Comparison of ENCODE assay signal across 17 cellular contexts in the genomic region with DNA sequence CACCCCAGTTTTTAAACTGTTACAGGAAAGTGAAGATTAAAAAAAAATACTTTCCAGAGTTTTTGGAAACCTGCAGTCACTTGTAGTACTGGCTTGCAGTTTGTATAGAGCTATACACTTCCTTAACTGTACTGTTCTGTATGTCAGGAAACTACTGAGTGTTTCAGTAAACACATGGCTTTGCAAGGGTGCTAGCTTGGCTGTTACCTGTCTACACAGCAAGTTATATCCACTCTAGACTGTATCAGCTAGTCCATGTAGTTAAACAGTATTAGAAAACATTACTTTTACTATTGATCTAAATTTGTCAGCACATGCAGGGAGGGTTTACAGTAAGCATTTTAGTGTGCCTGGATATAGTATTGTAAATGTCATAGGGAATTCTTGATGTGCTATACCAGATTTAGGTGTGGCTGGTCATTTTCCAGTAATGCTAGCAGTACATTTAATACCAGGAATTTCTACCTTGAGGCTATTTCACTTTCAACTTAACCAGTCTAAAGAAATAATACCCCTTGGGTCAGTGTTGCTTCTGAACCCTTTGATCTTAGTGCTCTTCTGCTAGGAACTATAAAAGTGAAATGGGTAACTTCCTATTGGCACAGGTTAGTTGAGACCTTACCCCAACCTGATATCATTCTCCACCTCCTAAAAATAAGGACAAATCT.
A peak's percentile ranks its signal among the peaks of the same experiment; 100 is the strongest.
DNase-seq lines count a peak whose midpoint lies in the region; FAIRE-seq and TF ChIP-seq lines count a peak whose summit lies in the region.
"Had no signal": no experiment of that assay in that cellular context is flagged by ENCODE, and none has a peak within 500 bp of the region (broad histone marks: within the 10 kb centered on the region; RNA-seq: fewer than 3 reads in every experiment).

No MANE protein-coding gene starts in this region.

- no peaks in the 10 kb centered on the region for H4K20me1 ChIP-seq in endothelial cell of umbilical vein (replicated peaks; ENCODE audit: control insufficient read depth, extremely low read depth, insufficient read depth, low read length)

- H3K4me2 ChIP-seq in endothelial cell of umbilical vein (ENCODE audit: insufficient read depth, low read length), result no peak overlapping the region

- H3K9me3 ChIP-seq in endothelial cell of umbilical vein (replicated peaks; ENCODE audit: control insufficient read depth, insufficient read depth, low read length) (no peaks in the 10 kb centered on the region), WERI-Rb-1 (ENCODE audit: severe bottlenecking) (no peaks in the 10 kb centered on the region)
- H3K9me3 ChIP-seq: thoracic aorta had no signal

- peaks cover 2% of the 10 kb centered on the region for H3K9me1 ChIP-seq in endothelial cell of umbilical vein (replicated peaks; ENCODE audit: control insufficient read depth, extremely low read depth, insufficient read depth, low read length)

- POLR2A ChIA-PET in endothelial cell of umbilical vein (lab: Charles Lee), result no interaction called here

- DNase-seq in NCI-H1436 treated with DMSO at 0.1 percent for 48 hours (lab: John Stamatoyannopoulos, UW), result peak; percentile 12
- DNase-seq in NCI-H1436 (lab: John Stamatoyannopoulos, UW), result no peak
- peak; percentile 38 for DNase-seq in NCI-H748 treated with DMSO at 0.1 percent for 48 hours (lab: John Stamatoyannopoulos, UW)
- peak; percentile 37 for DNase-seq in endothelial cell of umbilical vein (ENCODE audit: low read depth, low spot score)
- DNase-seq in progenitor cell of endocrine pancreas (ENCODE audit: low spot score, unreplicated experiment), result no peak
- DNase-seq in A172 (ENCODE audit: low spot score), result no peak
- DNase-seq in SW 1271 (lab: John Stamatoyannopoulos, UW), result no peak
- DNase-seq in WERI-Rb-1, result no peak
- DNase-seq: 8988T; CD4-positive, CD25-positive, alpha-beta regulatory T cell; Karpas-422; naive thymus-derived CD8-positive, alpha-beta T cell; stimulated activated CD4-positive, alpha-beta T cell treated with anti-CD3 and anti-CD28 coated beads, Interleukin-2, amount 100 ng/mL, for 48 hours had no signal

- peak overlapping the region; percentile 90 for H3K27ac Mint-ChIP-seq in progenitor cell of endocrine pancreas
- H3K27ac Mint-ChIP-seq: CD4-positive, CD25-positive, alpha-beta regulatory T cell; naive thymus-derived CD8-positive, alpha-beta T cell; T-helper 1 cell treated with Interleukin-12 subunit alpha and Interleukin-12 subunit beta and Interleukin-4 antibody, amounts not matched to agents 30 μg/mL and 1 μg/mL, for 36 hours had no signal

- no TSS peak for BruUV-seq in endothelial cell of umbilical vein (replicated peaks; lab: Mats Ljungman, UMichigan)

- H3K9me3 Mint-ChIP-seq in progenitor cell of endocrine pancreas (ENCODE audit: low read depth), result no peaks in the 10 kb centered on the region
- H3K9me3 Mint-ChIP-seq: T-helper 1 cell treated with Interleukin-12 subunit alpha and Interleukin-12 subunit beta and Interleukin-4 antibody, amounts not matched to agents 30 μg/mL and 1 μg/mL, for 36 hours had no signal

- no peak for FAIRE-seq in endothelial cell of umbilical vein (lab: Jason Lieb, UNC)

- H3K36me3 Mint-ChIP-seq in progenitor cell of endocrine pancreas (ENCODE audit: insufficient read depth), result no peaks in the 10 kb centered on the region
- H3K36me3 Mint-ChIP-seq: CD4-positive, CD25-positive, alpha-beta regulatory T cell; naive thymus-derived CD8-positive, alpha-beta T cell had no signal

- intact Hi-C loops in endothelial cell of umbilical vein (cut with micrococcal nuclease), result no loop called here

- H3K79me2 ChIP-seq in endothelial cell of umbilical vein (ENCODE audit: control insufficient read depth, insufficient read depth, low read length), result no peaks in the 10 kb centered on the region

- H3K4me3 ChIP-seq in endothelial cell of umbilical vein (replicated peaks in 1 of 3; ENCODE audit: insufficient read depth in 1 of 3, low read depth in 1 of 3, low read length in 3 of 3) (no peak overlapping the region), WERI-Rb-1 (ENCODE audit: low read depth, low read length) (no peak overlapping the region)
- H3K4me3 ChIP-seq: lung had no signal

- dilution Hi-C loops in endothelial cell of umbilical vein (cut with MboI; ENCODE audit: extremely low pct_ligation_motif_present, low sequenced_read_pairs), result no loop called here

- TF ChIP-seq CTCF in endothelial cell of umbilical vein (IDR thresholded peaks at IDR 0.05; ENCODE audit: extremely low read depth in 1 of 2, insufficient read depth in 1 of 2, low read depth in 1 of 2, low read length in 2 of 2), result no peak
- TF ChIP-seq CTCF in progenitor cell of endocrine pancreas (IDR thresholded peaks at IDR 0.05; ENCODE audit: unreplicated experiment), result no peak
- no peak for TF ChIP-seq CTCF in WERI-Rb-1 (IDR thresholded peaks at IDR 0.05; ENCODE audit: low read depth, low read length)

- H3K27me3 ChIP-seq in endothelial cell of umbilical vein (ENCODE audit: control insufficient read depth in 2 of 2, insufficient read depth in 2 of 2, low read length in 2 of 2) (no peaks in the 10 kb centered on the region), WERI-Rb-1 (ENCODE audit: insufficient read depth, low read depth, severe bottlenecking) (no peaks in the 10 kb centered on the region)

- CTCF ChIA-PET in endothelial cell of umbilical vein (lab: Charles Lee), result interaction anchor here (1.3 kb wide), 1 partner anchor 295 kb away, joined by 3 read pairs; no protein-coding TSS in a partner anchor

- peaks cover 5% of the 10 kb centered on the region for H3K4me1 ChIP-seq in endothelial cell of umbilical vein (ENCODE audit: control insufficient read depth, extremely low read depth, insufficient read depth, low read length)

- no peak overlapping the region for H2AFZ ChIP-seq in endothelial cell of umbilical vein (ENCODE audit: low read depth, low read length)

- no peak overlapping the region for H3K27ac ChIP-seq in endothelial cell of umbilical vein (ENCODE audit: insufficient read depth, low read depth, low read length)
- no peak overlapping the region for H3K27ac ChIP-seq in WERI-Rb-1
- H3K27ac ChIP-seq: RWPE1 had no signal

- no peaks in the 10 kb centered on the region for H3K36me3 ChIP-seq in endothelial cell of umbilical vein (ENCODE audit: control insufficient read depth in 2 of 2, extremely low read depth in 1 of 2, insufficient read depth in 2 of 2, low read length in 2 of 2)
- no peaks in the 10 kb centered on the region for H3K36me3 ChIP-seq in WERI-Rb-1
- H3K36me3 ChIP-seq: thoracic aorta had no signal

- no peak for TF ChIP-seq POLR2A in endothelial cell of umbilical vein (IDR thresholded peaks at IDR 0.05; ENCODE audit: low read depth, low read length)

- H3K4me1 Mint-ChIP-seq in progenitor cell of endocrine pancreas (ENCODE audit: low read depth), result peaks cover 40% of the 10 kb centered on the region
- H3K4me1 Mint-ChIP-seq: CD4-positive, CD25-positive, alpha-beta regulatory T cell; naive thymus-derived CD8-positive, alpha-beta T cell had no signal

- no peaks in the 10 kb centered on the region for H3K27me3 Mint-ChIP-seq in progenitor cell of endocrine pancreas
- H3K27me3 Mint-ChIP-seq: CD4-positive, CD25-positive, alpha-beta regulatory T cell; naive thymus-derived CD8-positive, alpha-beta T cell had no signal

- no peak overlapping the region for H3K4me3 Mint-ChIP-seq in progenitor cell of endocrine pancreas (ENCODE audit: low read depth)
- H3K4me3 Mint-ChIP-seq: CD4-positive, CD25-positive, alpha-beta regulatory T cell; naive thymus-derived CD8-positive, alpha-beta T cell; T-helper 1 cell treated with Interleukin-12 subunit alpha and Interleukin-12 subunit beta and Interleukin-4 antibody, amounts not matched to agents 30 μg/mL and 1 μg/mL, for 36 hours had no signal

- no peak overlapping the region for H3K9ac ChIP-seq in endothelial cell of umbilical vein (replicated peaks; ENCODE audit: extremely low read depth, insufficient read depth, low read length)

TF ChIP-seq in endothelial cell of umbilical vein, 7 proteins besides CTCF, POLR2A, EP300 and RAD21:
- no peak for TF ChIP-seq GATA2 (IDR thresholded peaks at IDR 0.05; ENCODE audit: insufficient read depth, insufficient read length, low read depth, low read length)
- no peak for TF ChIP-seq POLR2AphosphoS5 (IDR thresholded peaks at IDR 0.05; ENCODE audit: insufficient read depth, low read depth, low read length)
- no peak for TF ChIP-seq JUN (IDR thresholded peaks at IDR 0.05; ENCODE audit: borderline replicate concordance, insufficient read depth, insufficient read length, low read depth)
- TF ChIP-seq MYC (IDR thresholded peaks at IDR 0.05; ENCODE audit: low read depth, low read length), result no peak
- TF ChIP-seq EZH2 (IDR thresholded peaks at IDR 0.05; ENCODE audit: borderline replicate concordance, low read depth, low read length, severe bottlenecking), result no peak
- TF ChIP-seq, protein P1, sequence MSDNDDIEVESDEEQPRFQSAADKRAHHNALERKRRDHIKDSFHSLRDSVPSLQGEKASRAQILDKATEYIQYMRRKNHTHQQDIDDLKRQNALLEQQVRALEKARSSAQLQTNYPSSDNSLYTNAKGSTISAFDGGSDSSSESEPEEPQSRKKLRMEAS (IDR thresholded peaks at IDR 0.05; ENCODE audit: insufficient read depth, insufficient read length), result no peak
- TF ChIP-seq FOS (IDR thresholded peaks at IDR 0.05; ENCODE audit: borderline replicate concordance, insufficient read depth, low read length), result no peak

Comparison
In these comparisons a context has a peak if more than half of its experiments do, and no peak if none do; other contexts are left out.
1. DNase-seq: peak in NCI-H1436 treated with DMSO at 0.1 percent for 48 hours (single experiment), NCI-H748 treated with DMSO at 0.1 percent for 48 hours (single experiment) and endothelial cell of umbilical vein (single experiment); none in NCI-H1436 (single experiment), progenitor cell of endocrine pancreas (single experiment), A172 (single experiment), SW 1271 (0 of 2) and WERI-Rb-1 (single experiment).